16 cellular contexts compared by ENCODE assay signal in genomic region chr1:24379733-24380315, GRCh38. TPM values are rescaled to one million over a fixed set of nuclear protein-coding genes. Genes with fewer than 3 reads are reported as not detected.
DNase-seq lines count a peak whose midpoint lies in the region; ATAC-seq and TF ChIP-seq lines count a peak whose summit lies in the region.
"Had no signal": no experiment of that assay in that cellular context is flagged by ENCODE, and none has a peak within 500 bp of the region (broad histone marks: within the 10 kb centered on the region; RNA-seq: fewer than 3 reads in every experiment).

No MANE protein-coding gene starts in this region.

- H3K4me3 ChIP-seq in AG10803 (ENCODE audit: low read length): no peak overlapping the region
- no peak overlapping the region for H3K4me3 ChIP-seq in endodermal cell (ENCODE audit: low read length)
- H3K4me3 ChIP-seq in CD8-positive, alpha-beta T cell (ENCODE audit: low read depth, low read length): no peak overlapping the region
- H3K4me3 ChIP-seq: gastrocnemius medialis, GM12878 had no signal

- no peak overlapping the region for H3K9ac ChIP-seq in endodermal cell (ENCODE audit: extremely low read depth, low read length, poor library complexity, severe bottlenecking)

- no peak overlapping the region for H3K27ac Mint-ChIP-seq in endodermal cell
- no peak overlapping the region for H3K27ac Mint-ChIP-seq in CD8-positive, alpha-beta T cell
- H3K27ac Mint-ChIP-seq: activated CD4-positive, alpha-beta T cell treated with anti-CD3 and anti-CD28 coated beads for 36 hours; nephron; T-helper 2 cell treated with Interferon-gamma antibody and Interleukin-4, amounts not matched to agents 5 μg/mL and 100 μg/mL, for 36 hours had no signal

- H3K9me3 Mint-ChIP-seq in endodermal cell: no peaks in the 10 kb centered on the region
- H3K9me3 Mint-ChIP-seq in CD8-positive, alpha-beta T cell: no peaks in the 10 kb centered on the region
- H3K9me3 Mint-ChIP-seq: nephron; T-helper 2 cell treated with Interferon-gamma antibody and Interleukin-4, amounts not matched to agents 5 μg/mL and 100 μg/mL, for 36 hours had no signal

- peaks cover 11% of the 10 kb centered on the region for H3K4me1 ChIP-seq in endodermal cell (ENCODE audit: control insufficient read depth, insufficient read depth, low read length)
- H3K4me1 ChIP-seq in CD8-positive, alpha-beta T cell (ENCODE audit: insufficient read depth, low read length): no peaks in the 10 kb centered on the region
- H3K4me1 ChIP-seq: gastrocnemius medialis had no signal

- peaks cover 26% of the 10 kb centered on the region for H3K36me3 Mint-ChIP-seq in endodermal cell (ENCODE audit: low read depth)
- peaks cover 55% of the 10 kb centered on the region for H3K36me3 Mint-ChIP-seq in CD8-positive, alpha-beta T cell

- WGBS in endodermal cell (ENCODE audit: insufficient coverage in 1 of 2, insufficient read length in 1 of 2), 2 experiments: 83 to 92% methylated on average over 6 to 8 of the region's 8 CpGs

- H3K9me3 ChIP-seq in endodermal cell (ENCODE audit: control insufficient read depth, low read length): no peaks in the 10 kb centered on the region
- H3K9me3 ChIP-seq in CD8-positive, alpha-beta T cell (ENCODE audit: low read length): no peaks in the 10 kb centered on the region
- H3K9me3 ChIP-seq: gastrocnemius medialis had no signal

- no peak overlapping the region for H3K4me3 Mint-ChIP-seq in endodermal cell
- H3K4me3 Mint-ChIP-seq in CD8-positive, alpha-beta T cell: no peak overlapping the region
- H3K4me3 Mint-ChIP-seq: activated CD4-positive, alpha-beta T cell treated with anti-CD3 and anti-CD28 coated beads for 36 hours; nephron; T-helper 2 cell treated with Interferon-gamma antibody and Interleukin-4, amounts not matched to agents 5 μg/mL and 100 μg/mL, for 36 hours had no signal

- intact Hi-C loops in CD8-positive, alpha-beta T cell (cut with DNase I, micrococcal nuclease): no loop called here

- POLR2A ChIA-PET in CD8-positive, alpha-beta T cell (lab: Charles Lee): no interaction called here

- peaks cover 15% of the 10 kb centered on the region for H3K36me3 ChIP-seq in endodermal cell (ENCODE audit: control insufficient read depth, insufficient read depth, low read length)
- H3K36me3 ChIP-seq in CD8-positive, alpha-beta T cell (ENCODE audit: insufficient read depth, low read length): peaks cover 3% of the 10 kb centered on the region
- H3K36me3 ChIP-seq: gastrocnemius medialis had no signal

- H3K27me3 Mint-ChIP-seq in endodermal cell (ENCODE audit: insufficient read depth): no peaks in the 10 kb centered on the region
- no peaks in the 10 kb centered on the region for H3K27me3 Mint-ChIP-seq in CD8-positive, alpha-beta T cell (ENCODE audit: low read depth)
- H3K27me3 Mint-ChIP-seq: activated CD4-positive, alpha-beta T cell treated with anti-CD3 and anti-CD28 coated beads for 36 hours had no signal

- DNase-seq in AG10803 (ENCODE audit: low read depth) (peak; percentile 24), NCI-H226 (peak; percentile 27), endodermal cell (peak; percentile 7), kidney tubule cell (ENCODE audit: low spot score) (peak; percentile 28), NCI-H1694 treated with DMSO at 0.1 percent for 48 hours (lab: John Stamatoyannopoulos, UW) (no peak)
- no peak for DNase-seq in CD8-positive, alpha-beta T cell
- DNase-seq: activated CD4-positive, alpha-beta T cell treated with anti-CD3 and anti-CD28 coated beads for 36 hours; activated gamma-delta T cell treated with Interleukin-2 at 50 U/mL for 16 hours; gastrocnemius medialis; NCI-H1694; retina had no signal

- H3K27me3 ChIP-seq in endodermal cell (ENCODE audit: control insufficient read depth, insufficient read depth, low read length, poor library complexity, severe bottlenecking): no peaks in the 10 kb centered on the region
- no peaks in the 10 kb centered on the region for H3K27me3 ChIP-seq in CD8-positive, alpha-beta T cell (ENCODE audit: insufficient read depth, low read length)
- H3K27me3 ChIP-seq: gastrocnemius medialis had no signal

- H3K4me1 Mint-ChIP-seq in endodermal cell: peaks cover 24% of the 10 kb centered on the region
- H3K4me1 Mint-ChIP-seq in CD8-positive, alpha-beta T cell (ENCODE audit: low read depth): peaks cover 8% of the 10 kb centered on the region
- H3K4me1 Mint-ChIP-seq: nephron had no signal

- TF ChIP-seq CTCF in AG10803 (conservative IDR thresholded peaks at IDR 0.05; ENCODE audit: low read length): no peak
- no peak for TF ChIP-seq CTCF in endodermal cell (conservative IDR thresholded peaks at IDR 0.05)
- no peak for TF ChIP-seq CTCF in CD8-positive, alpha-beta T cell (IDR thresholded peaks at IDR 0.05)

- no peak for ATAC-seq in GM21619 (IDR thresholded peaks at IDR 0.05; ENCODE audit: unreplicated experiment)
- ATAC-seq in HG02610 (IDR thresholded peaks at IDR 0.05; ENCODE audit: unreplicated experiment): no peak
- no peak for ATAC-seq in CD8-positive, alpha-beta T cell
- ATAC-seq: activated CD4-positive, alpha-beta T cell treated with anti-CD3 and anti-CD28 coated beads for 36 hours; gastrocnemius medialis; GM12878 had no signal

- H3K27ac ChIP-seq in endodermal cell (ENCODE audit: low read depth, low read length): no peak overlapping the region
- no peak overlapping the region for H3K27ac ChIP-seq in CD8-positive, alpha-beta T cell (ENCODE audit: low read depth, low read length)
- H3K27ac ChIP-seq: gastrocnemius medialis had no signal

- CTCF ChIA-PET in CD8-positive, alpha-beta T cell (lab: Charles Lee): interaction anchor here (6.1 kb wide), 1 partner anchor 12 kb away, joined by 42 read pairs; no protein-coding TSS in a partner anchor

RNA-seq across cellular contexts. Expression of gene STPG1, which starts 33.8 kb away (rescaled TPM):
- 10 to 100 TPM; 16.6 to 16.9 TPM for total RNA-seq in endodermal cell
- polyA plus RNA-seq in endodermal cell (2013, experiment 1 of 2): 8.8 TPM
- 9.5 TPM for polyA plus RNA-seq in endodermal cell (2013, experiment 2 of 2)
- 1 to 10 TPM; 2.0 to 2.4 TPM for total RNA-seq in CD8-positive, alpha-beta T cell

RNA-seq across cellular contexts. Expression of gene NIPAL3, which starts 35.8 kb away (rescaled TPM):
- total RNA-seq in endodermal cell: 1 to 10 TPM; 4.7 to 5.5 TPM
- 7.9 TPM for polyA plus RNA-seq in endodermal cell (2013, experiment 1 of 2)
- polyA plus RNA-seq in endodermal cell (2013, experiment 2 of 2): 7.4 TPM
- 10 to 100 TPM; 22.3 to 22.7 TPM for total RNA-seq in CD8-positive, alpha-beta T cell

Comparison
In these comparisons a context has a peak if more than half of its experiments do, and no peak if none do; other contexts are left out.
1. DNase-seq: peak in AG10803 (single experiment), NCI-H226 (single experiment), endodermal cell (single experiment) and kidney tubule cell (single experiment); none in CD8-positive, alpha-beta T cell (0 of 7) and NCI-H1694 treated with DMSO at 0.1 percent for 48 hours (single experiment).
2. RNA of gene STPG1, which starts 33.8 kb away (total RNA-seq): 16.6 to 16.9 TPM in endodermal cell; 2.0 to 2.4 TPM in CD8-positive, alpha-beta T cell; every median in the first group is over 4 times any median in the second.